In genomic region chr9:131530546-131530929, GRCh38 we compare ENCODE assay signal across 2 cellular contexts.
TF ChIP-seq lines count a peak whose summit lies in the region.

No MANE protein-coding gene starts in this region.

TF ChIP-seq in HEK293, 187 proteins besides CTCF, POLR2A, EP300 and RAD21 (continued from another document):
- TF ChIP-seq ZNF112 (tag by site-specific recombination; IDR thresholded peaks at IDR 0.05) (no peak), ZBTB8A (tag by site-specific recombination; IDR thresholded peaks at IDR 0.05) (no peak), GLIS1 (tag by site-specific recombination; IDR thresholded peaks at IDR 0.05) (0 out of 2 replicates have a peak, but pooled peaks have one; percentile 10), ZNF335 (tag by site-specific recombination; conservative IDR thresholded peaks at IDR 0.05) (peak; percentile 21; the same call in 1 of the 2 replicates), SCRT2 (tag by site-specific recombination; IDR thresholded peaks at IDR 0.05) (0 out of 2 replicates have a peak, but pooled peaks have one; percentile 23), ZIC2 (tag by site-specific recombination; IDR thresholded peaks at IDR 0.05) (0 out of 2 replicates have a peak, but pooled peaks have one; percentile 21), ZNF654 (tag by site-specific recombination; IDR thresholded peaks at IDR 0.05; ENCODE audit: low read depth) (no peak), ZNF707 (tag by site-specific recombination; IDR thresholded peaks at IDR 0.05) (no peak), SP2 (tag by site-specific recombination; IDR thresholded peaks at IDR 0.05) (0 out of 2 replicates have a peak, but pooled peaks have one; percentile 6), ZNF600 (tag by site-specific recombination; IDR thresholded peaks at IDR 0.05) (peak; percentile 74; the same call in 1 of the 2 replicates), ZNF341 (tag by site-specific recombination; IDR thresholded peaks at IDR 0.05; ENCODE audit: low read depth) (peak; percentile 88), ZBTB7A (tag by site-specific recombination; IDR thresholded peaks at IDR 0.05; ENCODE audit: low read depth) (peak; percentile 62; the same call in 1 of the 2 replicates), ZNF2 (tag by site-specific recombination; IDR thresholded peaks at IDR 0.05) (no peak)
- TF ChIP-seq, protein P1, sequence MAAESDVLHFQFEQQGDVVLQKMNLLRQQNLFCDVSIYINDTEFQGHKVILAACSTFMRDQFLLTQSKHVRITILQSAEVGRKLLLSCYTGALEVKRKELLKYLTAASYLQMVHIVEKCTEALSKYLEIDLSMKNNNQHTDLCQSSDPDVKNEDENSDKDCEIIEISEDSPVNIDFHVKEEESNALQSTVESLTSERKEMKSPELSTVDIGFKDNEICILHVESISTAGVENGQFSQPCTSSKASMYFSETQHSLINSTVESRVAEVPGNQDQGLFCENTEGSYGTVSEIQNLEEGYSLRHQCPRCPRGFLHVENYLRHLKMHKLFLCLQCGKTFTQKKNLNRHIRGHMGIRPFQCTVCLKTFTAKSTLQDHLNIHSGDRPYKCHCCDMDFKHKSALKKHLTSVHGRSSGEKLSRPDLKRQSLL (tag by site-specific recombination; IDR thresholded peaks at IDR 0.05), result no peak

TF ChIP-seq in K562, 482 proteins besides CTCF, POLR2A, EP300 and RAD21 (continued from another document):
- TF ChIP-seq, protein P2, sequence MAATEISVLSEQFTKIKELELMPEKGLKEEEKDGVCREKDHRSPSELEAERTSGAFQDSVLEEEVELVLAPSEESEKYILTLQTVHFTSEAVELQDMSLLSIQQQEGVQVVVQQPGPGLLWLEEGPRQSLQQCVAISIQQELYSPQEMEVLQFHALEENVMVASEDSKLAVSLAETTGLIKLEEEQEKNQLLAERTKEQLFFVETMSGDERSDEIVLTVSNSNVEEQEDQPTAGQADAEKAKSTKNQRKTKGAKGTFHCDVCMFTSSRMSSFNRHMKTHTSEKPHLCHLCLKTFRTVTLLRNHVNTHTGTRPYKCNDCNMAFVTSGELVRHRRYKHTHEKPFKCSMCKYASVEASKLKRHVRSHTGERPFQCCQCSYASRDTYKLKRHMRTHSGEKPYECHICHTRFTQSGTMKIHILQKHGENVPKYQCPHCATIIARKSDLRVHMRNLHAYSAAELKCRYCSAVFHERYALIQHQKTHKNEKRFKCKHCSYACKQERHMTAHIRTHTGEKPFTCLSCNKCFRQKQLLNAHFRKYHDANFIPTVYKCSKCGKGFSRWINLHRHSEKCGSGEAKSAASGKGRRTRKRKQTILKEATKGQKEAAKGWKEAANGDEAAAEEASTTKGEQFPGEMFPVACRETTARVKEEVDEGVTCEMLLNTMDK (IDR thresholded peaks at IDR 0.05; ENCODE audit: borderline replicate concordance, insufficient read depth, low read depth, low read length, poor library complexity, severe bottlenecking), result peak; percentile 36
- peak in 1 of 2 experiments; percentile 78 for TF ChIP-seq E2F6 (IDR thresholded peaks at IDR 0.05; ENCODE audit: borderline replicate concordance in 1 of 2, extremely low read depth in 1 of 2, insufficient read depth in 1 of 2, insufficient read length in 1 of 2, low read depth in 1 of 2, low read length in 1 of 2, poor library complexity in 1 of 2, severe bottlenecking in 1 of 2)
